In the genomic region with DNA sequence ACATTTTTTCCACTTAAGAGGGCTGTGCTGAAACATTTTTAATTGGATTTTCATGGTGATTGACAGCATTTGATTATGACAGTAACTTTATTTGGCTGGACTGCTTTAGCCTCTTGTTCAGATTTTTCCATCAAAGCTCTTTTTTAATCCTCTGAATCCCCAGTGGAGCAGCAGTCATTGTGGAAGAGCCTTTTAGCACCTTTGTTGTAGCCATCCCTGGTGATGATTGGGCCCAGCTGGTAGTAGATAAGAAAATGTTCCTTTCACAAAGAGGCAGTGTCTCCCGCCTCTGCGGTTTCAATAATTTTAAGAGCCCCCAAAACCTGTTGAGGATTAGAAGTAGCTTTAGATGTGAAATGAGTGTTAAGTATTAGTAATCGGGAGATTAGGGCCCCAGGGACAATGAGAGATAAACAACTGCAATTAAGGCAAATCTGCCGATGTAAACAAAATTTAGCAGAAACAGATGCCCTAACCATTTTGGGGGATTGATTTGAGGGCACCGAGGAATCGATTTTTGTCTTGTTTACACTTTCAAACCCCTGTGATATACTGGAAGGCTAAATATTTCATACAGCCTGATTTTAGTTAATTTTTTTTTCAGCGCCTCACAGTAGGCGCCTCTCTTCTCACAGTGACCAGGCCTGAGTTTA, we compare ENCODE assay signal across 27 cellular contexts. TPM values are rescaled to one million over a fixed set of nuclear protein-coding genes. Genes with fewer than 3 reads are reported as not detected.
A peak's percentile ranks its signal among the peaks of the same experiment; 100 is the strongest.
DNase-seq lines count a peak whose midpoint lies in the region; ATAC-seq, FAIRE-seq and TF ChIP-seq lines count a peak whose summit lies in the region.
"Had no signal": no experiment of that assay in that cellular context is flagged by ENCODE, and none has a peak within 500 bp of the region (broad histone marks: within the 10 kb centered on the region; RNA-seq: fewer than 3 reads in every experiment).

No MANE protein-coding gene starts in this region.

- no peak for TF ChIP-seq CTCF in VCaP (conservative IDR thresholded peaks at IDR 0.05)

- peak overlapping the region; percentile 90 for H3K27ac ChIP-seq in VCaP
- H3K27ac ChIP-seq: heart right ventricle, PC-9, suprapubic skin, vagina had no signal

- peaks cover 1% of the 10 kb centered on the region for H3K36me3 Mint-ChIP-seq in activated naive CD8-positive, alpha-beta T cell
- H3K36me3 Mint-ChIP-seq in activated naive CD8-positive, alpha-beta T cell treated with anti-CD3 and anti-CD28 coated beads, Interleukin-2, amount 50 U/mL, for 24 hours (ENCODE audit: low read depth) = no peaks in the 10 kb centered on the region
- H3K36me3 Mint-ChIP-seq: activated naive CD4-positive, alpha-beta T cell treated with anti-CD3 and anti-CD28 coated beads, Interleukin-2, amount 50 U/mL, for 72 hours had no signal

- H3K27ac Mint-ChIP-seq in activated naive CD8-positive, alpha-beta T cell = peak overlapping the region; percentile 10
- no peak overlapping the region for H3K27ac Mint-ChIP-seq in activated naive CD8-positive, alpha-beta T cell treated with anti-CD3 and anti-CD28 coated beads, Interleukin-2, amount 50 U/mL, for 24 hours
- H3K27ac Mint-ChIP-seq: activated B cell treated with CpG ODN at 0.5 μM for 24 hours; activated naive CD4-positive, alpha-beta T cell treated with anti-CD3 and anti-CD28 coated beads, Interleukin-2, amount 50 U/mL, for 72 hours; CD4-positive, CD25-positive, alpha-beta regulatory T cell had no signal

- no peaks in the 10 kb centered on the region for H3K27me3 Mint-ChIP-seq in activated naive CD8-positive, alpha-beta T cell
- H3K27me3 Mint-ChIP-seq in activated naive CD8-positive, alpha-beta T cell treated with anti-CD3 and anti-CD28 coated beads, Interleukin-2, amount 50 U/mL, for 24 hours = no peaks in the 10 kb centered on the region
- H3K27me3 Mint-ChIP-seq: activated B cell treated with CpG ODN at 0.5 μM for 24 hours; CD4-positive, CD25-positive, alpha-beta regulatory T cell; effector memory CD8-positive, alpha-beta T cell had no signal

- no peak for DNase-seq in activated naive CD8-positive, alpha-beta T cell treated with anti-CD3 and anti-CD28 coated beads, Interleukin-2, amount 50 U/mL, for 24 hours
- DNase-seq in NCI-H146 treated with DMSO at 0.1 percent for 48 hours (lab: John Stamatoyannopoulos, UW; ENCODE audit: unreplicated experiment) = peak; percentile 49
- no peak for DNase-seq in stimulated activated CD4-positive, alpha-beta T cell treated with anti-CD3 and anti-CD28 coated beads, Interleukin-4, amount 100 ng/mL, for 1 hour
- no peak for DNase-seq in frontal cortex (ENCODE audit: low spot score in 2 of 2)
- DNase-seq: activated B cell treated with CpG ODN at 0.5 μM for 24 hours; activated CD8-positive, alpha-beta T cell treated with anti-CD3 and anti-CD28 coated beads, Interleukin-2, amount 10 ng/mL, durations not matched to agents 7 days and 5 days; activated T-cell treated with anti-CD3 and anti-CD28 coated beads, Interleukin-2, amount 50 U/mL, for 4 hours; CD4-positive, CD25-positive, alpha-beta regulatory T cell; effector memory CD8-positive, alpha-beta T cell; heart right ventricle; NCI-H1694 treated with DMSO at 0.1 percent for 48 hours; PC-9; stimulated activated CD4-positive, alpha-beta T cell treated with anti-CD3 and anti-CD28 coated beads, Interleukin-12 subunit alpha, Interleukin-12 subunit beta, amount 100 ng/mL, for 4 hours; T-helper 2 cell had no signal

- ATAC-seq in activated naive CD8-positive, alpha-beta T cell treated with anti-CD3 and anti-CD28 coated beads, Interleukin-2, amount 50 U/mL, for 24 hours = no peak
- ATAC-seq in HG02852 (IDR thresholded peaks at IDR 0.05; ENCODE audit: unreplicated experiment) (no peak), HG03045 (IDR thresholded peaks at IDR 0.05; ENCODE audit: unreplicated experiment) (no peak)
- ATAC-seq: activated CD8-positive, alpha-beta T cell treated with anti-CD3 and anti-CD28 coated beads, Interleukin-2, amount 10 ng/mL, durations not matched to agents 7 days and 5 days; activated naive CD4-positive, alpha-beta T cell treated with anti-CD3 and anti-CD28 coated beads, Interleukin-2, amount 50 U/mL, for 72 hours; activated T-cell treated with anti-CD3 and anti-CD28 coated beads, Interleukin-2, amount 50 U/mL, for 4 hours; effector memory CD8-positive, alpha-beta T cell; heart right ventricle had no signal

- H3K4me3 Mint-ChIP-seq in activated naive CD8-positive, alpha-beta T cell = no peak overlapping the region
- H3K4me3 Mint-ChIP-seq in activated naive CD8-positive, alpha-beta T cell treated with anti-CD3 and anti-CD28 coated beads, Interleukin-2, amount 50 U/mL, for 24 hours = no peak overlapping the region
- H3K4me3 Mint-ChIP-seq: activated B cell treated with CpG ODN at 0.5 μM for 24 hours; activated CD8-positive, alpha-beta T cell treated with anti-CD3 and anti-CD28 coated beads, Interleukin-2, amount 10 ng/mL, durations not matched to agents 7 days and 5 days; activated T-cell treated with anti-CD3 and anti-CD28 coated beads, Interleukin-2, amount 50 U/mL, for 4 hours; CD4-positive, CD25-positive, alpha-beta regulatory T cell; effector memory CD8-positive, alpha-beta T cell had no signal

- peaks cover 34% of the 10 kb centered on the region for H3K4me1 Mint-ChIP-seq in activated naive CD8-positive, alpha-beta T cell (ENCODE audit: low read depth)
- peaks cover 33% of the 10 kb centered on the region for H3K4me1 Mint-ChIP-seq in activated naive CD8-positive, alpha-beta T cell treated with anti-CD3 and anti-CD28 coated beads, Interleukin-2, amount 50 U/mL, for 24 hours

- H3K9me3 Mint-ChIP-seq in activated naive CD8-positive, alpha-beta T cell (ENCODE audit: low read depth) = no peaks in the 10 kb centered on the region
- H3K9me3 Mint-ChIP-seq in activated naive CD8-positive, alpha-beta T cell treated with anti-CD3 and anti-CD28 coated beads, Interleukin-2, amount 50 U/mL, for 24 hours = no peaks in the 10 kb centered on the region
- H3K9me3 Mint-ChIP-seq: activated B cell treated with CpG ODN at 0.5 μM for 24 hours; activated naive CD4-positive, alpha-beta T cell treated with anti-CD3 and anti-CD28 coated beads, Interleukin-2, amount 50 U/mL, for 72 hours; activated T-cell treated with anti-CD3 and anti-CD28 coated beads, Interleukin-2, amount 50 U/mL, for 4 hours; CD4-positive, CD25-positive, alpha-beta regulatory T cell; effector memory CD8-positive, alpha-beta T cell had no signal

- FAIRE-seq in frontal cortex (lab: Jason Lieb, UNC) = no peak
- FAIRE-seq: islet of Langerhans had no signal

RNA-seq across cellular contexts. Expression of gene SKOR1, which starts 43.3 kb away (rescaled TPM):
- 0.41 TPM for total RNA-seq in frontal cortex
- total RNA-seq: SK-MEL-5 had no signal

RNA-seq across cellular contexts. Expression of gene RNU6-1, which starts 57.8 kb away (rescaled TPM):
- total RNA-seq in frontal cortex = not detected
- total RNA-seq: activated B cell treated with CpG ODN at 0.5 μM for 24 hours; activated CD8-positive, alpha-beta T cell treated with anti-CD3 and anti-CD28 coated beads, Interleukin-2, amount 10 ng/mL, durations not matched to agents 7 days and 5 days; activated naive CD4-positive, alpha-beta T cell treated with anti-CD3 and anti-CD28 coated beads, Interleukin-2, amount 50 U/mL, for 72 hours; activated T-cell treated with anti-CD3 and anti-CD28 coated beads, Interleukin-2, amount 50 U/mL, for 4 hours; CD4-positive, CD25-positive, alpha-beta regulatory T cell; chondrocyte; fibroblast of lung; heart right ventricle; HT-29; lower leg skin; PC-9; SK-MEL-5; suprapubic skin; vagina had no signal
